ENCODE assay signal across 9 cellular contexts in the genomic region with DNA sequence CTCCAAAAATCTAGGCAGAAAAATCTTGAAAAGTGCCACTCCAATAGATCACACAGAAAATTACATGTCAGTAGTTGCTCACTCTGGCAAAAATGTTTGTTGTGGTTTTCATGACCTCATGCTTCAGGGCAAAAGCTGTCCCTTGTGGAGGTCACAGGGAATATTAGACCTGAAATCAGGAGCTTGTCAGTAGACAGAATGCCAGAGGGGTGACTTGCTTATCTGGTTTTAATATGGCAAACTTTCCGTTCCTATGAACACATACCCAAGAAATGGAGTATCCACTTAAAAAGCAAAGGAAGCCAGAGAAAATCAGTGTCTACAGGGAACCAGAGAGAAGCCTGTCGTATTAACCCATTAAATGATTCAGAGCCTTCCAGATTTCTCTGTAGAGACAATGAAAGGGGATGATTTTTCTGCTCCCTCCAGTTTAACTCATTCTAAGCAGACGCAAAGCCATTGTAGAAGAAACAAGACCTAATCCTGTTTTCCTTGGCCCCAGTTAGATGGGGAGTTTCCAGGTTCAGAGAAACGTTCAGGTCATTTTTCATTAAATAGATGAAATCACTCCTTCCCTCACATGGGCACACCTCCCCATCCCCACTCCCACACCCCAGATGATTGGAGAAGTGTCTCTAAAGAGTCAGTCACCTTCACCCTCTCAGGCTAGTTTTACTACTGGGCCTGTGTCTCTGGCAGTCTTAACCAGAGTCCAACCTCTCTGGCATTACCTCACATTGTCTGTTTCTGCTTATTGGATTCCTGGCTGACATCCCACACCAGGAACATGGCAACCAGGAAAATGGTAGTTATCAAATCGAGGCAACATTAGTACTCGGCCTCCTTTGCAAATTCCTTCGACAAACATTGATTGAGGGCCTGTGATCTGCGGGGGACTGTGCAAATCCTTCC. TPM values are rescaled to one million over a fixed set of nuclear protein-coding genes. Genes with fewer than 3 reads are reported as not detected.
DNase-seq lines count a peak whose midpoint lies in the region; ATAC-seq and TF ChIP-seq lines count a peak whose summit lies in the region.
"Had no signal": no experiment of that assay in that cellular context is flagged by ENCODE, and none has a peak within 500 bp of the region (broad histone marks: within the 10 kb centered on the region; RNA-seq: fewer than 3 reads in every experiment).

No MANE protein-coding gene starts in this region.

- H3K27ac ChIP-seq in HCT116 (ENCODE audit: low read depth, low read length), result peak overlapping the region; percentile 31; the same call in 1 of the 2 replicates
- H3K27ac ChIP-seq in right atrium auricular region, result peak overlapping the region; percentile 31 to 75
- H3K27ac ChIP-seq in stomach, result peak overlapping the region; percentile 59 to 89 (median 60)

- H3K4me1 ChIP-seq in HCT116 (ENCODE audit: control insufficient read depth in 1 of 2, insufficient read depth in 2 of 2, low read length in 2 of 2) (peaks cover 36 to 55% of the 10 kb centered on the region in 2 experiments), right atrium auricular region (peaks cover 0 to 16% of the 10 kb centered on the region in 2 donors), stomach (peaks cover 15 to 36% (median 28%) of the 10 kb centered on the region in 4 donors)

- peaks cover 12 to 19% of the 10 kb centered on the region in 2 experiments for H3K36me3 ChIP-seq in HCT116 (ENCODE audit: control insufficient read depth in 1 of 2, insufficient read depth in 2 of 2, low read length in 2 of 2)
- H3K36me3 ChIP-seq in right atrium auricular region, result no peaks in the 10 kb centered on the region
- peaks cover 0 to 6% (median 0%) of the 10 kb centered on the region in 4 donors for H3K36me3 ChIP-seq in stomach

- H3K79me2 ChIP-seq in HCT116 (ENCODE audit: insufficient read depth, low read length), result peaks cover 28% of the 10 kb centered on the region

- intact Hi-C loops in HCT116 (cut with micrococcal nuclease), result loop anchor here (5.0 kb wide), 3 partner anchors 210 to 770 kb away; no protein-coding TSS in a partner anchor
- intact Hi-C loops in stomach (cut with DNase I; ENCODE audit: low total_unique reads), result no loop called here

- ATAC-seq in HCT116, result peak; percentile 77
- ATAC-seq in GM21723 (IDR thresholded peaks at IDR 0.05; ENCODE audit: unreplicated experiment), result no peak
- no peak for ATAC-seq in GM19351 (IDR thresholded peaks at IDR 0.05; ENCODE audit: unreplicated experiment)
- no peak for ATAC-seq in HG03097 (IDR thresholded peaks at IDR 0.05; ENCODE audit: low FRiP score, unreplicated experiment)

- TF ChIP-seq RAD21 in HCT116 (IDR thresholded peaks at IDR 0.05; ENCODE audit: low read depth), result peak; percentile 43

- DNase-seq in HCT116 (ENCODE audit: low read depth, low spot score) (peak; percentile 91), T1000 (lab: John Stamatoyannopoulos, UW) (peak; percentile 64), right atrium auricular region (ENCODE audit: low spot score) (no peak), stomach (peak; percentile 61), cortex of kidney (lab: John Stamatoyannopoulos, UW) (no peak)
- DNase-seq: SIG-M5 had no signal

- RAD21 ChIA-PET in HCT116 (lab: Charles Lee; ENCODE audit: low non-redundant PET in 1 of 2, low total read pairs in 2 of 2, uncharacterized antibody in 2 of 2, unreplicated experiment in 2 of 2), result interaction anchor here in 1 of 2 experiments (0.8 kb wide), 1 partner anchor 212 kb away, joined by 3 read pairs; no protein-coding TSS in a partner anchor

- no TSS peak for BruUV-seq in HCT116 (replicated peaks; lab: Mats Ljungman, UMichigan)

- TF ChIP-seq CTCF in HCT116 (IDR thresholded peaks at IDR 0.05 in 2 of 3, conservative IDR thresholded peaks at IDR 0.05 in 1 of 3; ENCODE audit: borderline replicate concordance in 1 of 3, insufficient read depth in 1 of 3, low read depth in 2 of 3, low read length in 2 of 3) (peak in 1 of 3 experiments; percentile 24; a peak in 1 of 6 replicates), right atrium auricular region (IDR thresholded peaks at IDR 0.05) (no peak), stomach (IDR thresholded peaks at IDR 0.05) (no peak)

- H3K4me2 ChIP-seq in HCT116 (ENCODE audit: low read length), result peak overlapping the region; percentile 55

- CTCF ChIA-PET in HCT116 (lab: Charles Lee), result interaction anchor here (1.5 kb wide), 1 partner anchor 304 kb away, joined by 8 read pairs; no protein-coding TSS in a partner anchor

- POLR2A ChIA-PET in HCT116 (lab: Charles Lee), result interaction anchor here (0.9 to 2.3 kb wide), 4 partner anchors 10 to 413 kb away, joined by 3 to 5 read pairs (median 4); no protein-coding TSS in a partner anchor

- TF ChIP-seq POLR2A in HCT116 (IDR thresholded peaks at IDR 0.05; ENCODE audit: borderline replicate concordance, extremely low read depth, insufficient read depth, insufficient read length), result no peak
- no peak for TF ChIP-seq POLR2A in stomach (IDR thresholded peaks at IDR 0.05)

- H3K9ac ChIP-seq in HCT116 (ENCODE audit: low read length), result peak overlapping the region; percentile 3

- TF ChIP-seq EP300 in stomach (IDR thresholded peaks at IDR 0.05), result no peak

- no peaks in the 10 kb centered on the region for H4K20me1 ChIP-seq in HCT116 (ENCODE audit: insufficient read depth)

- H2AFZ ChIP-seq in HCT116 (ENCODE audit: low read depth, low read length, poor library complexity, severe bottlenecking), result no peak overlapping the region

- WGBS in stomach, 5 donors, result 29 to 44% (median 34%) methylated on average over 8 of the region's 8 CpGs

- no peaks in the 10 kb centered on the region for H3K9me2 ChIP-seq in HCT116 (ENCODE audit: insufficient read depth)

- H3K27me3 ChIP-seq in HCT116 (ENCODE audit: insufficient read depth, low read length) (no peaks in the 10 kb centered on the region), right atrium auricular region (peaks cover 0 to 2% of the 10 kb centered on the region in 2 donors), stomach (peaks cover 2 to 32% (median 8%) of the 10 kb centered on the region in 3 donors)

- no peaks in the 10 kb centered on the region for H3K9me3 ChIP-seq in HCT116 (ENCODE audit: control insufficient read depth in 1 of 2, insufficient read depth in 1 of 2, low read depth in 1 of 2, low read length in 2 of 2)
- H3K9me3 ChIP-seq in right atrium auricular region, result no peaks in the 10 kb centered on the region
- H3K9me3 ChIP-seq in stomach, result no peaks in the 10 kb centered on the region

- H3K4me3 ChIP-seq in HCT116 (replicated peaks in 1 of 2; ENCODE audit: low read depth in 1 of 2, low read length in 2 of 2), result no peak overlapping the region
- H3K4me3 ChIP-seq in right atrium auricular region, result no peak overlapping the region
- no peak overlapping the region for H3K4me3 ChIP-seq in stomach

TF ChIP-seq in HCT116, 20 proteins besides CTCF, POLR2A, EP300 and RAD21 (continues in another document):
- no peak for TF ChIP-seq EZH2phosphoT487 (IDR thresholded peaks at IDR 0.05; ENCODE audit: borderline replicate concordance)
- peak; percentile 92 for TF ChIP-seq JUND (IDR thresholded peaks at IDR 0.05)
- peak; percentile 73 for TF ChIP-seq TCF7L2 (IDR thresholded peaks at IDR 0.05; ENCODE audit: borderline replicate concordance, extremely low read depth, insufficient read depth, insufficient read length)
- TF ChIP-seq EGR1 (IDR thresholded peaks at IDR 0.05; ENCODE audit: low read depth), result no peak
- no peak for TF ChIP-seq EZH2 (IDR thresholded peaks at IDR 0.05)
- TF ChIP-seq, protein P1, sequence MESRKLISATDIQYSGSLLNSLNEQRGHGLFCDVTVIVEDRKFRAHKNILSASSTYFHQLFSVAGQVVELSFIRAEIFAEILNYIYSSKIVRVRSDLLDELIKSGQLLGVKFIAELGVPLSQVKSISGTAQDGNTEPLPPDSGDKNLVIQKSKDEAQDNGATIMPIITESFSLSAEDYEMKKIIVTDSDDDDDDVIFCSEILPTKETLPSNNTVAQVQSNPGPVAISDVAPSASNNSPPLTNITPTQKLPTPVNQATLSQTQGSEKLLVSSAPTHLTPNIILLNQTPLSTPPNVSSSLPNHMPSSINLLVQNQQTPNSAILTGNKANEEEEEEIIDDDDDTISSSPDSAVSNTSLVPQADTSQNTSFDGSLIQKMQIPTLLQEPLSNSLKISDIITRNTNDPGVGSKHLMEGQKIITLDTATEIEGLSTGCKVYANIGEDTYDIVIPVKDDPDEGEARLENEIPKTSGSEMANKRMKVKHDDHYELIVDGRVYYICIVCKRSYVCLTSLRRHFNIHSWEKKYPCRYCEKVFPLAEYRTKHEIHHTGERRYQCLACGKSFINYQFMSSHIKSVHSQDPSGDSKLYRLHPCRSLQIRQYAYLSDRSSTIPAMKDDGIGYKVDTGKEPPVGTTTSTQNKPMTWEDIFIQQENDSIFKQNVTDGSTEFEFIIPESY (IDR thresholded peaks at IDR 0.05; ENCODE audit: extremely low read depth, insufficient replicate concordance, low read length), result no peak
- TF ChIP-seq, protein P2, sequence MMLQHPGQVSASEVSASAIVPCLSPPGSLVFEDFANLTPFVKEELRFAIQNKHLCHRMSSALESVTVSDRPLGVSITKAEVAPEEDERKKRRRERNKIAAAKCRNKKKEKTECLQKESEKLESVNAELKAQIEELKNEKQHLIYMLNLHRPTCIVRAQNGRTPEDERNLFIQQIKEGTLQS (IDR thresholded peaks at IDR 0.05), result no peak; the same call in 1 of the 2 replicates
- peak; percentile 58; the same call in 1 of the 2 replicates for TF ChIP-seq SRF (IDR thresholded peaks at IDR 0.05; ENCODE audit: low read depth)
- TF ChIP-seq ELF1 (IDR thresholded peaks at IDR 0.05; ENCODE audit: borderline replicate concordance, low read depth), result no peak; the same call in 1 of the 2 replicates
- no peak for TF ChIP-seq ZNF274 (IDR thresholded peaks at IDR 0.05; ENCODE audit: low read depth, low read length)

RNA-seq across cellular contexts. Expression of a gene that starts 6.0 kb away (rescaled TPM):
- 69.2 TPM for total RNA-seq in HCT116 (2021; ENCODE audit: unreplicated experiment)
- polyA plus RNA-seq in HCT116 (2012), result 36.4 and 38.3 TPM in 2 replicates
- 10 to 100 TPM in 1 of 2 donors, 1 to 10 TPM in 1; 7.0 to 20.6 TPM for total RNA-seq in right atrium auricular region
- total RNA-seq in stomach, result 10 to 100 TPM in 4 of 5 donors, 1 to 10 TPM in 1; 5.8 to 69.5 (median 34.9) TPM
- 10 to 100 TPM in 2 of 3 donors, 1 to 10 TPM in 1; 7.8 to 15.4 (median 10.5) TPM for polyA plus RNA-seq in stomach

Comparison
In these comparisons a context has a peak if more than half of its experiments do, and no peak if none do; other contexts are left out.
1. DNase-seq: peak in HCT116 (single experiment), T1000 (single experiment) and stomach (single experiment); none in right atrium auricular region (single experiment) and cortex of kidney (single experiment).
2. Peak in every context shown above with its lines, with median percentiles within 50 percentile points of each other: H3K27ac ChIP-seq.